8 cellular contexts compared by ENCODE assay signal in genomic region chr12:57214398-57214781, GRCh38. TPM values are rescaled to one million over a fixed set of nuclear protein-coding genes. Genes with fewer than 3 reads are reported as not detected.
A peak's percentile ranks its signal among the peaks of the same experiment; 100 is the strongest.
DNase-seq lines count a peak whose midpoint lies in the region; ATAC-seq and TF ChIP-seq lines count a peak whose summit lies in the region.

No MANE protein-coding gene starts in this region.

- H3K9ac ChIP-seq in smooth muscle cell (ENCODE audit: low read depth) = no peak overlapping the region

- H4K20me1 ChIP-seq in smooth muscle cell (ENCODE audit: low read depth) = peaks cover 63% of the 10 kb centered on the region

- H3K4me2 ChIP-seq in smooth muscle cell = no peak overlapping the region

- H2AFZ ChIP-seq in smooth muscle cell (ENCODE audit: low read depth) = no peak overlapping the region

- no peaks in the 10 kb centered on the region for H3K36me3 Mint-ChIP-seq in activated naive CD4-positive, alpha-beta T cell treated with anti-CD3 and anti-CD28 coated beads, Interleukin-2, amount 50 U/mL, for 72 hours

- TF ChIP-seq CTCF in heart right ventricle (IDR thresholded peaks at IDR 0.05) (peak; percentile 51 to 80 (median 73)), smooth muscle cell (IDR thresholded peaks at IDR 0.05; ENCODE audit: borderline replicate concordance, insufficient read depth, poor library complexity, severe bottlenecking) (peak; percentile 54)

- H3K9me3 ChIP-seq in heart right ventricle (no peaks in the 10 kb centered on the region), smooth muscle cell (replicated peaks; ENCODE audit: low read depth) (no peaks in the 10 kb centered on the region)

- DNase-seq in activated gamma-delta T cell treated with Interleukin-2 at 50 U/mL for 16 hours (peak; percentile 60), activated gamma-delta T cell (lab: John Stamatoyannopoulos, UW) (no peak), NCI-H1092 treated with DMSO at 0.1 percent for 48 hours (lab: John Stamatoyannopoulos, UW) (peak; percentile 59), SW 1271 (lab: John Stamatoyannopoulos, UW) (peak; percentile 35 to 69), heart right ventricle (peak; percentile 64), smooth muscle cell (lab: John Stamatoyannopoulos, UW; ENCODE audit: unreplicated experiment) (no peak)
- DNase-seq in activated naive CD4-positive, alpha-beta T cell treated with anti-CD3 and anti-CD28 coated beads, Interleukin-2, amount 50 U/mL, for 72 hours (ENCODE audit: low spot score in 2 of 2) = peak in 1 of 2 donors; percentile 74

- H3F3A ChIP-seq in smooth muscle cell (ENCODE audit: low read depth) = peaks cover 22% of the 10 kb centered on the region

- no peak overlapping the region for H3K4me3 ChIP-seq in heart right ventricle
- no peak overlapping the region for H3K4me3 ChIP-seq in smooth muscle cell

- H3K36me3 ChIP-seq in heart right ventricle = peaks cover 0 to 44% (median 5%) of the 10 kb centered on the region in 9 donors
- H3K36me3 ChIP-seq in smooth muscle cell (ENCODE audit: low read depth) = no peaks in the 10 kb centered on the region

- H3K27me3 ChIP-seq in heart right ventricle (peaks cover 8 to 60% (median 43%) of the 10 kb centered on the region in 7 donors), smooth muscle cell (ENCODE audit: low read depth) (peaks cover 46% of the 10 kb centered on the region)

- intact Hi-C loops in heart right ventricle (cut with DNase I) = loop anchor here in 6 of 10 donors (1.0 to 10.0 kb wide), 4 partner anchors 24 to 250 kb away; no protein-coding TSS in a partner anchor

- H3K79me2 ChIP-seq in smooth muscle cell (ENCODE audit: low read depth) = no peaks in the 10 kb centered on the region

- no peak overlapping the region for H3K27ac Mint-ChIP-seq in activated naive CD4-positive, alpha-beta T cell treated with anti-CD3 and anti-CD28 coated beads, Interleukin-2, amount 50 U/mL, for 72 hours

- H3K4me1 ChIP-seq in heart right ventricle (peaks cover 10 to 61% (median 48%) of the 10 kb centered on the region in 9 donors), smooth muscle cell (ENCODE audit: low read depth) (peaks cover 15% of the 10 kb centered on the region)

- peak overlapping the region in 1 of 10 donors; percentile 49 for H3K27ac ChIP-seq in heart right ventricle
- peak overlapping the region; percentile 29 for H3K27ac ChIP-seq in smooth muscle cell (ENCODE audit: low read depth)

- H3K9me3 Mint-ChIP-seq in activated naive CD4-positive, alpha-beta T cell treated with anti-CD3 and anti-CD28 coated beads, Interleukin-2, amount 50 U/mL, for 72 hours = no peaks in the 10 kb centered on the region

- WGBS in heart right ventricle, 2 donors = 2 to 4% methylated on average over 14 of the region's 14 CpGs
- WGBS in smooth muscle cell (ENCODE audit: low lambda C conversion rate) = 21% methylated on average over 11 of the region's 14 CpGs

- ATAC-seq in activated naive CD4-positive, alpha-beta T cell treated with anti-CD3 and anti-CD28 coated beads, Interleukin-2, amount 50 U/mL, for 72 hours = peak; percentile 65 to 66
- ATAC-seq in heart right ventricle = peak; percentile 29 to 80 (median 62)
- ATAC-seq in HG03378 (IDR thresholded peaks at IDR 0.05; ENCODE audit: unreplicated experiment) = no peak

RNA-seq across cellular contexts. Expression of gene NXPH4, which starts 2.2 kb away (rescaled TPM):
- under 1 TPM; 0.11 to 0.54 TPM for total RNA-seq in activated naive CD4-positive, alpha-beta T cell treated with anti-CD3 and anti-CD28 coated beads, Interleukin-2, amount 50 U/mL, for 72 hours
- total RNA-seq in heart right ventricle = 1 to 10 TPM in 7 of 10 donors, under 1 TPM in 3; 0.18 to 6.2 (median 2.3) TPM
- polyA plus RNA-seq in heart right ventricle = 1 to 10 TPM in 1 of 2 donors, under 1 TPM in 1; 0.66 to 1.8 TPM
- 1.6 and 3.9 TPM in 2 replicates for total RNA-seq in smooth muscle cell
- polyA plus RNA-seq in smooth muscle cell = 8.5 and 10.7 TPM in 2 replicates

RNA-seq across cellular contexts. Expression of gene SHMT2, which starts 15.1 kb away (rescaled TPM):
- total RNA-seq in activated naive CD4-positive, alpha-beta T cell treated with anti-CD3 and anti-CD28 coated beads, Interleukin-2, amount 50 U/mL, for 72 hours = 100 to 1,000 TPM; 360 to 376 TPM
- total RNA-seq in heart right ventricle (10 to 100 TPM; 24.4 to 47.6 (median 27.1) TPM), smooth muscle cell (82.1 and 117 TPM in 2 replicates)
- polyA plus RNA-seq in heart right ventricle (10 to 100 TPM; 14.3 to 49.8 TPM), smooth muscle cell (107 TPM in 2 replicates)

RNA-seq across cellular contexts. Expression of gene STAC3, which starts 36.6 kb away (rescaled TPM):
- 1 to 10 TPM; 2.8 to 5.4 TPM for total RNA-seq in activated naive CD4-positive, alpha-beta T cell treated with anti-CD3 and anti-CD28 coated beads, Interleukin-2, amount 50 U/mL, for 72 hours
- total RNA-seq in heart right ventricle (1 to 10 TPM in 4 of 10 donors, under 1 TPM in 6; 0.30 to 2.9 (median 0.98) TPM), smooth muscle cell (1.4 TPM in 1 of 2 replicates, not detected in the other)
- polyA plus RNA-seq in heart right ventricle (1 to 10 TPM in 1 of 2 donors, under 1 TPM in 1; 0.81 to 1.7 TPM), smooth muscle cell (not detected in 2 replicates)

Comparison
In these comparisons a context has a peak if more than half of its experiments do, and no peak if none do; other contexts are left out.
1. DNase-seq: peak in activated gamma-delta T cell treated with Interleukin-2 at 50 U/mL for 16 hours (single experiment), NCI-H1092 treated with DMSO at 0.1 percent for 48 hours (single experiment), SW 1271 (2 of 2) and heart right ventricle (2 of 2); none in activated gamma-delta T cell (single experiment) and smooth muscle cell (single experiment).